In the genomic region with DNA sequence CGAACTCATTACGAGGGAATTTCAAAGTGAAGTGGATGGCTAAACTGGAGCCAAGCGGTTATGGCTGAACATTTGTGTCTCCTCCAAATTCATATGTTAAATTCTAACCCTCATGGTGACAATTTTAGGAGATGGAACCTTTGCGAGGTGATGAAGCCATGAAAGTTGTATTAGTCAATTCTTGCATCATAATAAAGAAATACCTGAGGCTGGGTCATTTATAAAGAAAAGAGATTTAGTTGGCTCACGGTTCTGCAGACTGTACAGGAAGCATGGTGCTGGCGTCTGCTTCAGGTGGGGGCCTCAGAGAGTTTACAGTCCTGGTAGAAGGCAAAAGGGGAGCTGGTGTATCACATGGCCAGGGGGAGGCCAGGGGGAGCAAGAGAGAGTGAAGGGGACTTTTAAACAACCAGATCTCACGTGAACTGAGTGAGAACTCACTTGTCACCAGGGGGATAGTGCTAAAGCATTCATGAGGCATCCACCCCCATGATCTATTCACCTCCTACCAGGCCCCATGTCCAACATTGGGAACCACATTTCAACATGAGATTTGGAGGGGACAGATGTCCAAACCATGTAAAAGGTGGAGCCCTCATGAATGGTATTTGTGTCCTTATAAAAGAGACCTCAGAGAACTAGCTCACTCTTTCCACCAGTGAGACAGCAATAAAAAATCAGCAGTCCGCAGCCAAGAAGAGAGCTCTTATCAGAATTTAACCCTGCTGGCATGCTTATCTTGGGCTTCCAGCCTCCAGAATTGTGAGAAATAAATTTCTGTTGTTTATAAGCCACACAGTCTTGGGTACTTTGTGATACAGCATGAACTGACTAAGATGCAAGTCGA, we compare ENCODE assay signal across 1 cellular context.
TF ChIP-seq lines count a peak whose summit lies in the region.

No MANE protein-coding gene starts in this region.

TF ChIP-seq in K562, 482 proteins besides CTCF, POLR2A, EP300 and RAD21 (continued from another document and continues in another):
- TF ChIP-seq, protein P1, sequence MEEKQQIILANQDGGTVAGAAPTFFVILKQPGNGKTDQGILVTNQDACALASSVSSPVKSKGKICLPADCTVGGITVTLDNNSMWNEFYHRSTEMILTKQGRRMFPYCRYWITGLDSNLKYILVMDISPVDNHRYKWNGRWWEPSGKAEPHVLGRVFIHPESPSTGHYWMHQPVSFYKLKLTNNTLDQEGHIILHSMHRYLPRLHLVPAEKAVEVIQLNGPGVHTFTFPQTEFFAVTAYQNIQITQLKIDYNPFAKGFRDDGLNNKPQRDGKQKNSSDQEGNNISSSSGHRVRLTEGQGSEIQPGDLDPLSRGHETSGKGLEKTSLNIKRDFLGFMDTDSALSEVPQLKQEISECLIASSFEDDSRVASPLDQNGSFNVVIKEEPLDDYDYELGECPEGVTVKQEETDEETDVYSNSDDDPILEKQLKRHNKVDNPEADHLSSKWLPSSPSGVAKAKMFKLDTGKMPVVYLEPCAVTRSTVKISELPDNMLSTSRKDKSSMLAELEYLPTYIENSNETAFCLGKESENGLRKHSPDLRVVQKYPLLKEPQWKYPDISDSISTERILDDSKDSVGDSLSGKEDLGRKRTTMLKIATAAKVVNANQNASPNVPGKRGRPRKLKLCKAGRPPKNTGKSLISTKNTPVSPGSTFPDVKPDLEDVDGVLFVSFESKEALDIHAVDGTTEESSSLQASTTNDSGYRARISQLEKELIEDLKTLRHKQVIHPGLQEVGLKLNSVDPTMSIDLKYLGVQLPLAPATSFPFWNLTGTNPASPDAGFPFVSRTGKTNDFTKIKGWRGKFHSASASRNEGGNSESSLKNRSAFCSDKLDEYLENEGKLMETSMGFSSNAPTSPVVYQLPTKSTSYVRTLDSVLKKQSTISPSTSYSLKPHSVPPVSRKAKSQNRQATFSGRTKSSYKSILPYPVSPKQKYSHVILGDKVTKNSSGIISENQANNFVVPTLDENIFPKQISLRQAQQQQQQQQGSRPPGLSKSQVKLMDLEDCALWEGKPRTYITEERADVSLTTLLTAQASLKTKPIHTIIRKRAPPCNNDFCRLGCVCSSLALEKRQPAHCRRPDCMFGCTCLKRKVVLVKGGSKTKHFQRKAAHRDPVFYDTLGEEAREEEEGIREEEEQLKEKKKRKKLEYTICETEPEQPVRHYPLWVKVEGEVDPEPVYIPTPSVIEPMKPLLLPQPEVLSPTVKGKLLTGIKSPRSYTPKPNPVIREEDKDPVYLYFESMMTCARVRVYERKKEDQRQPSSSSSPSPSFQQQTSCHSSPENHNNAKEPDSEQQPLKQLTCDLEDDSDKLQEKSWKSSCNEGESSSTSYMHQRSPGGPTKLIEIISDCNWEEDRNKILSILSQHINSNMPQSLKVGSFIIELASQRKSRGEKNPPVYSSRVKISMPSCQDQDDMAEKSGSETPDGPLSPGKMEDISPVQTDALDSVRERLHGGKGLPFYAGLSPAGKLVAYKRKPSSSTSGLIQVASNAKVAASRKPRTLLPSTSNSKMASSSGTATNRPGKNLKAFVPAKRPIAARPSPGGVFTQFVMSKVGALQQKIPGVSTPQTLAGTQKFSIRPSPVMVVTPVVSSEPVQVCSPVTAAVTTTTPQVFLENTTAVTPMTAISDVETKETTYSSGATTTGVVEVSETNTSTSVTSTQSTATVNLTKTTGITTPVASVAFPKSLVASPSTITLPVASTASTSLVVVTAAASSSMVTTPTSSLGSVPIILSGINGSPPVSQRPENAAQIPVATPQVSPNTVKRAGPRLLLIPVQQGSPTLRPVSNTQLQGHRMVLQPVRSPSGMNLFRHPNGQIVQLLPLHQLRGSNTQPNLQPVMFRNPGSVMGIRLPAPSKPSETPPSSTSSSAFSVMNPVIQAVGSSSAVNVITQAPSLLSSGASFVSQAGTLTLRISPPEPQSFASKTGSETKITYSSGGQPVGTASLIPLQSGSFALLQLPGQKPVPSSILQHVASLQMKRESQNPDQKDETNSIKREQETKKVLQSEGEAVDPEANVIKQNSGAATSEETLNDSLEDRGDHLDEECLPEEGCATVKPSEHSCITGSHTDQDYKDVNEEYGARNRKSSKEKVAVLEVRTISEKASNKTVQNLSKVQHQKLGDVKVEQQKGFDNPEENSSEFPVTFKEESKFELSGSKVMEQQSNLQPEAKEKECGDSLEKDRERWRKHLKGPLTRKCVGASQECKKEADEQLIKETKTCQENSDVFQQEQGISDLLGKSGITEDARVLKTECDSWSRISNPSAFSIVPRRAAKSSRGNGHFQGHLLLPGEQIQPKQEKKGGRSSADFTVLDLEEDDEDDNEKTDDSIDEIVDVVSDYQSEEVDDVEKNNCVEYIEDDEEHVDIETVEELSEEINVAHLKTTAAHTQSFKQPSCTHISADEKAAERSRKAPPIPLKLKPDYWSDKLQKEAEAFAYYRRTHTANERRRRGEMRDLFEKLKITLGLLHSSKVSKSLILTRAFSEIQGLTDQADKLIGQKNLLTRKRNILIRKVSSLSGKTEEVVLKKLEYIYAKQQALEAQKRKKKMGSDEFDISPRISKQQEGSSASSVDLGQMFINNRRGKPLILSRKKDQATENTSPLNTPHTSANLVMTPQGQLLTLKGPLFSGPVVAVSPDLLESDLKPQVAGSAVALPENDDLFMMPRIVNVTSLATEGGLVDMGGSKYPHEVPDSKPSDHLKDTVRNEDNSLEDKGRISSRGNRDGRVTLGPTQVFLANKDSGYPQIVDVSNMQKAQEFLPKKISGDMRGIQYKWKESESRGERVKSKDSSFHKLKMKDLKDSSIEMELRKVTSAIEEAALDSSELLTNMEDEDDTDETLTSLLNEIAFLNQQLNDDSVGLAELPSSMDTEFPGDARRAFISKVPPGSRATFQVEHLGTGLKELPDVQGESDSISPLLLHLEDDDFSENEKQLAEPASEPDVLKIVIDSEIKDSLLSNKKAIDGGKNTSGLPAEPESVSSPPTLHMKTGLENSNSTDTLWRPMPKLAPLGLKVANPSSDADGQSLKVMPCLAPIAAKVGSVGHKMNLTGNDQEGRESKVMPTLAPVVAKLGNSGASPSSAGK (IDR thresholded peaks at IDR 0.05), result peak; percentile 57; the same call in 1 of the 2 replicates
- TF ChIP-seq ZC3H4 (CRISPR knock-in tag; IDR thresholded peaks at IDR 0.05; ENCODE audit: borderline replicate concordance) (no peak), BRD4 (IDR thresholded peaks at IDR 0.05) (no peak), MAFG (tag; conservative IDR thresholded peaks at IDR 0.05) (peak; percentile 81), RAD51 (IDR thresholded peaks at IDR 0.05; ENCODE audit: borderline replicate concordance, low read depth) (peak; percentile 32; the same call in 1 of the 2 replicates), SRF (CRISPR knock-in tag; IDR thresholded peaks at IDR 0.05) (no peak), PURB (CRISPR knock-in tag; IDR thresholded peaks at IDR 0.05; ENCODE audit: low read depth) (no peak), TAF7 (tag; IDR thresholded peaks at IDR 0.05) (no peak), TCF3 (CRISPR knock-in tag; IDR thresholded peaks at IDR 0.05) (peak; percentile 93), PHB2 (IDR thresholded peaks at IDR 0.05; ENCODE audit: low read depth) (peak; percentile 56; the same call in 1 of the 2 replicates), MTA2 (IDR thresholded peaks at IDR 0.05; ENCODE audit: low read depth) (peak; percentile 91), RHOXF2B (CRISPR knock-in tag; conservative IDR thresholded peaks at IDR 0.05) (no peak), ADNP (tag; IDR thresholded peaks at IDR 0.05) (peak; percentile 77), CBX3 (IDR thresholded peaks at IDR 0.05; ENCODE audit: borderline replicate concordance in 1 of 2, low read length in 2 of 2) (peak in 1 of 2 experiments; percentile 63; a peak in 2 of 3 replicates), ATF7 (IDR thresholded peaks at IDR 0.05) (peak; percentile 67; the same call in 1 of the 2 replicates), TFAP4 (CRISPR knock-in tag; IDR thresholded peaks at IDR 0.05; ENCODE audit: borderline replicate concordance) (0 out of 2 replicates have a peak, but pooled peaks have one; percentile 29), EHMT2 (IDR thresholded peaks at IDR 0.05) (peak; percentile 63; the same call in 1 of the 2 replicates), PRDM10 (IDR thresholded peaks at IDR 0.05; ENCODE audit: partially characterized antibody) (peak; percentile 50), IFI16 (CRISPR knock-in tag; IDR thresholded peaks at IDR 0.05) (no peak), ZMIZ1 (IDR thresholded peaks at IDR 0.05; ENCODE audit: low read depth in 2 of 2, low read length in 2 of 2) (peak in 1 of 2 experiments; percentile 66; a peak in 2 of 4 replicates), CHD2 (IDR thresholded peaks at IDR 0.05; ENCODE audit: low read depth, low read length) (peak; percentile 93), ZBTB12 (CRISPR knock-in tag; IDR thresholded peaks at IDR 0.05) (peak; percentile 21; the same call in 1 of the 2 replicates), KLF16 (IDR thresholded peaks at IDR 0.05) (peak; percentile 72), CAMTA2 (CRISPR knock-in tag; conservative IDR thresholded peaks at IDR 0.05) (no peak), PML (IDR thresholded peaks at IDR 0.05; ENCODE audit: low read length) (peak; percentile 80)
- TF ChIP-seq, protein P2, sequence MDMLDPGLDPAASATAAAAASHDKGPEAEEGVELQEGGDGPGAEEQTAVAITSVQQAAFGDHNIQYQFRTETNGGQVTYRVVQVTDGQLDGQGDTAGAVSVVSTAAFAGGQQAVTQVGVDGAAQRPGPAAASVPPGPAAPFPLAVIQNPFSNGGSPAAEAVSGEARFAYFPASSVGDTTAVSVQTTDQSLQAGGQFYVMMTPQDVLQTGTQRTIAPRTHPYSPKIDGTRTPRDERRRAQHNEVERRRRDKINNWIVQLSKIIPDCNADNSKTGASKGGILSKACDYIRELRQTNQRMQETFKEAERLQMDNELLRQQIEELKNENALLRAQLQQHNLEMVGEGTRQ (CRISPR knock-in tag; IDR thresholded peaks at IDR 0.05), result peak; percentile 37; the same call in 1 of the 2 replicates
- TF ChIP-seq, protein P3, sequence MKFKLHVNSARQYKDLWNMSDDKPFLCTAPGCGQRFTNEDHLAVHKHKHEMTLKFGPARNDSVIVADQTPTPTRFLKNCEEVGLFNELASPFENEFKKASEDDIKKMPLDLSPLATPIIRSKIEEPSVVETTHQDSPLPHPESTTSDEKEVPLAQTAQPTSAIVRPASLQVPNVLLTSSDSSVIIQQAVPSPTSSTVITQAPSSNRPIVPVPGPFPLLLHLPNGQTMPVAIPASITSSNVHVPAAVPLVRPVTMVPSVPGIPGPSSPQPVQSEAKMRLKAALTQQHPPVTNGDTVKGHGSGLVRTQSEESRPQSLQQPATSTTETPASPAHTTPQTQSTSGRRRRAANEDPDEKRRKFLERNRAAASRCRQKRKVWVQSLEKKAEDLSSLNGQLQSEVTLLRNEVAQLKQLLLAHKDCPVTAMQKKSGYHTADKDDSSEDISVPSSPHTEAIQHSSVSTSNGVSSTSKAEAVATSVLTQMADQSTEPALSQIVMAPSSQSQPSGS (CRISPR knock-in tag; IDR thresholded peaks at IDR 0.05), result no peak
